Comparison of ENCODE assay signal across 32 cellular contexts in the genomic region with DNA sequence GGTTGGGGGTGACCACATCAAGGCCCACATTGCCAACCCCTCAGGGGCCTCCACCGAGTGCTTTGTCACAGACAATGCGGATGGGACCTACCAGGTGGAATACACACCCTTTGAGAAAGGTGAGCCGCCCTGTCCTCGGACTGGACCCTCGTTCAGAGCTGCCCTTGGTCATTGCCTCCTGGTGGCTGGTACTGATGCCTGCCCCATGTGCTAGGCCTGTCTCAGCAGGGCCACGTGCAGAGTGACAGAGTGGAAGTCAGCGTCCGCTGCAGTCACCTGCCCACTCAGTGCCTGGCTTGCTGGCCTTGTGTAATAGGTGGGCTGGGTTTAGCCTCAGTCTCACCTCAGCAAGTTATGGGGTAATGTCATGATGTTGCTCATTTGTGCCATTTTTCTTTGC.
"Had no signal": no experiment of that assay in that cellular context is flagged by ENCODE, and none has a peak within 500 bp of the region (broad histone marks: within the 10 kb centered on the region; RNA-seq: fewer than 3 reads in every experiment).

No MANE protein-coding gene starts in this region.

- DNase-seq: activated CD4-positive, alpha-beta T cell treated with anti-CD3 and anti-CD28 coated beads for 1 hour; activated CD4-positive, alpha-beta T cell treated with anti-CD3 and anti-CD28 coated beads, Interleukin-2, amount 50 U/mL, for 1 hour; activated CD8-positive, alpha-beta memory T cell treated with anti-CD3 and anti-CD28 coated beads, Interleukin-2, amount 10 ng/mL, durations not matched to agents 7 days and 5 days; activated CD8-positive, alpha-beta T cell treated with anti-CD3 and anti-CD28 coated beads, Interleukin-2, amount 10 ng/mL, durations not matched to agents 7 days and 5 days; activated naive CD8-positive, alpha-beta T cell treated with anti-CD3 and anti-CD28 coated beads, Interleukin-2, amount 50 U/mL, for 24 hours; activated T-cell treated with anti-CD3 and anti-CD28 coated beads, Interleukin-2, amount 50 U/mL, for 48 hours; amygdala; cerebellar nuclear complex; colonic mucosa; dorsolateral prefrontal cortex; effector memory CD4-positive, alpha-beta T cell; foreskin keratinocyte; heart left ventricle; hypothalamus; lower lobe of right lung; mesenchymal stem cell; stimulated activated CD4-positive, alpha-beta T cell treated with anti-CD3 and anti-CD28 coated beads, Interleukin-12 subunit alpha, Interleukin-12 subunit beta, amount 100 ng/mL, for 4 hours; stimulated activated CD4-positive, alpha-beta T cell treated with anti-CD3 and anti-CD28 coated beads, Interleukin-4, amount 100 ng/mL, for 24 hours; T-helper 17 cell; T1000 had no signal

- H3K27ac Mint-ChIP-seq: activated CD8-positive, alpha-beta memory T cell treated with anti-CD3 and anti-CD28 coated beads, Interleukin-2, amount 10 ng/mL, durations not matched to agents 7 days and 5 days; activated CD8-positive, alpha-beta T cell treated with anti-CD3 and anti-CD28 coated beads, Interleukin-2, amount 10 ng/mL, durations not matched to agents 7 days and 5 days; activated naive CD4-positive, alpha-beta T cell treated with anti-CD3 and anti-CD28 coated beads, Interleukin-2, amount 50 U/mL, for 24 hours; activated naive CD8-positive, alpha-beta T cell treated with anti-CD3 and anti-CD28 coated beads, Interleukin-2, amount 50 U/mL, for 24 hours; activated T-helper 2 cell treated with anti-CD3 and anti-CD28 coated beads, Interferon-gamma antibody, Interleukin-2, Interleukin-4, amounts not matched to agents 10 μg/mL and 5 μg/mL and 100 μg/mL, durations not matched to agents 14 hours and 24 hours and 36 hours; natural killer cell treated with Interleukin-12 subunit alpha and Interleukin-12 subunit beta and Interleukin-15 and Interleukin-18, amount 100 ng/mL, for 72 hours; progenitor cell of endocrine pancreas; stimulated activated effector memory CD8-positive, alpha-beta T cell treated with anti-CD3 and anti-CD28 coated beads, Interleukin-12 subunit alpha, Interleukin-12 subunit beta, amount 100 ng/mL, for 72 hours; stimulated activated naive CD8-positive, alpha-beta T cell treated with anti-CD3 and anti-CD28 coated beads, Interleukin-15, Interleukin-2, amounts not matched to agents 100 ng/mL and 50 ng/mL, for 24 hours; T-helper 17 cell; type B pancreatic cell had no signal

- ATAC-seq: activated CD8-positive, alpha-beta memory T cell treated with anti-CD3 and anti-CD28 coated beads, Interleukin-2, amount 10 ng/mL, durations not matched to agents 7 days and 5 days; activated CD8-positive, alpha-beta T cell treated with anti-CD3 and anti-CD28 coated beads, Interleukin-2, amount 10 ng/mL, durations not matched to agents 7 days and 5 days; activated naive CD8-positive, alpha-beta T cell treated with anti-CD3 and anti-CD28 coated beads, Interleukin-2, amount 50 U/mL, for 24 hours; esophagus mucosa; foreskin keratinocyte; heart left ventricle; lower lobe of right lung; sciatic nerve; stimulated activated effector memory CD8-positive, alpha-beta T cell treated with anti-CD3 and anti-CD28 coated beads, Interleukin-12 subunit alpha, Interleukin-12 subunit beta, amount 100 ng/mL, for 72 hours; T-helper 17 cell had no signal

- H3K4me1 ChIP-seq: colonic mucosa, foreskin keratinocyte, vagina had no signal

- H3K27me3 Mint-ChIP-seq: activated CD8-positive, alpha-beta memory T cell treated with anti-CD3 and anti-CD28 coated beads, Interleukin-2, amount 10 ng/mL, durations not matched to agents 7 days and 5 days; activated naive CD4-positive, alpha-beta T cell treated with anti-CD3 and anti-CD28 coated beads, Interleukin-2, amount 50 U/mL, for 24 hours; activated naive CD8-positive, alpha-beta T cell treated with anti-CD3 and anti-CD28 coated beads, Interleukin-2, amount 50 U/mL, for 24 hours; natural killer cell treated with Interleukin-12 subunit alpha and Interleukin-12 subunit beta and Interleukin-15 and Interleukin-18, amount 100 ng/mL, for 72 hours; progenitor cell of endocrine pancreas; stimulated activated naive CD8-positive, alpha-beta T cell treated with anti-CD3 and anti-CD28 coated beads, Interleukin-15, Interleukin-2, amounts not matched to agents 100 ng/mL and 50 ng/mL, for 24 hours; T-helper 17 cell; type B pancreatic cell had no signal

- H3K4me1 Mint-ChIP-seq: activated naive CD4-positive, alpha-beta T cell treated with anti-CD3 and anti-CD28 coated beads, Interleukin-2, amount 50 U/mL, for 24 hours had no signal

- H3K36me3 Mint-ChIP-seq: natural killer cell treated with Interleukin-12 subunit alpha and Interleukin-12 subunit beta and Interleukin-15 and Interleukin-18, amount 100 ng/mL, for 72 hours had no signal

- H3K9me3 Mint-ChIP-seq: activated naive CD4-positive, alpha-beta T cell treated with anti-CD3 and anti-CD28 coated beads, Interleukin-2, amount 50 U/mL, for 24 hours; activated naive CD8-positive, alpha-beta T cell treated with anti-CD3 and anti-CD28 coated beads, Interleukin-2, amount 50 U/mL, for 24 hours; activated T-helper 2 cell treated with anti-CD3 and anti-CD28 coated beads, Interferon-gamma antibody, Interleukin-2, Interleukin-4, amounts not matched to agents 10 μg/mL and 5 μg/mL and 100 μg/mL, durations not matched to agents 14 hours and 24 hours and 36 hours; natural killer cell treated with Interleukin-12 subunit alpha and Interleukin-12 subunit beta and Interleukin-15 and Interleukin-18, amount 100 ng/mL, for 72 hours; stimulated activated effector memory CD8-positive, alpha-beta T cell treated with anti-CD3 and anti-CD28 coated beads, Interleukin-12 subunit alpha, Interleukin-12 subunit beta, amount 100 ng/mL, for 72 hours; stimulated activated naive CD8-positive, alpha-beta T cell treated with anti-CD3 and anti-CD28 coated beads, Interleukin-15, Interleukin-2, amounts not matched to agents 100 ng/mL and 50 ng/mL, for 24 hours; type B pancreatic cell had no signal

- H3K27ac ChIP-seq: colonic mucosa, dorsolateral prefrontal cortex, foreskin keratinocyte, heart left ventricle, lower lobe of right lung, skin epidermis, thoracic aorta, vagina had no signal

- H3K27me3 ChIP-seq: colonic mucosa, dorsolateral prefrontal cortex, foreskin keratinocyte, heart left ventricle, vagina had no signal

- H3K4me3 ChIP-seq: colonic mucosa, dorsolateral prefrontal cortex, heart left ventricle, lower lobe of right lung, skin epidermis, thoracic aorta, vagina had no signal

- H3K9me3 ChIP-seq: colonic mucosa, heart left ventricle, lower lobe of right lung, thoracic aorta, vagina had no signal

- H3K4me3 Mint-ChIP-seq: activated CD8-positive, alpha-beta memory T cell treated with anti-CD3 and anti-CD28 coated beads, Interleukin-2, amount 10 ng/mL, durations not matched to agents 7 days and 5 days; activated CD8-positive, alpha-beta T cell treated with anti-CD3 and anti-CD28 coated beads, Interleukin-2, amount 10 ng/mL, durations not matched to agents 7 days and 5 days; activated naive CD4-positive, alpha-beta T cell treated with anti-CD3 and anti-CD28 coated beads, Interleukin-2, amount 50 U/mL, for 24 hours; activated naive CD8-positive, alpha-beta T cell treated with anti-CD3 and anti-CD28 coated beads, Interleukin-2, amount 50 U/mL, for 24 hours; natural killer cell treated with Interleukin-12 subunit alpha and Interleukin-12 subunit beta and Interleukin-15 and Interleukin-18, amount 100 ng/mL, for 72 hours; stimulated activated effector memory CD8-positive, alpha-beta T cell treated with anti-CD3 and anti-CD28 coated beads, Interleukin-12 subunit alpha, Interleukin-12 subunit beta, amount 100 ng/mL, for 72 hours; stimulated activated naive CD8-positive, alpha-beta T cell treated with anti-CD3 and anti-CD28 coated beads, Interleukin-15, Interleukin-2, amounts not matched to agents 100 ng/mL and 50 ng/mL, for 24 hours; T-helper 17 cell; type B pancreatic cell had no signal
